8 cellular contexts compared by ENCODE assay signal in the genomic region with DNA sequence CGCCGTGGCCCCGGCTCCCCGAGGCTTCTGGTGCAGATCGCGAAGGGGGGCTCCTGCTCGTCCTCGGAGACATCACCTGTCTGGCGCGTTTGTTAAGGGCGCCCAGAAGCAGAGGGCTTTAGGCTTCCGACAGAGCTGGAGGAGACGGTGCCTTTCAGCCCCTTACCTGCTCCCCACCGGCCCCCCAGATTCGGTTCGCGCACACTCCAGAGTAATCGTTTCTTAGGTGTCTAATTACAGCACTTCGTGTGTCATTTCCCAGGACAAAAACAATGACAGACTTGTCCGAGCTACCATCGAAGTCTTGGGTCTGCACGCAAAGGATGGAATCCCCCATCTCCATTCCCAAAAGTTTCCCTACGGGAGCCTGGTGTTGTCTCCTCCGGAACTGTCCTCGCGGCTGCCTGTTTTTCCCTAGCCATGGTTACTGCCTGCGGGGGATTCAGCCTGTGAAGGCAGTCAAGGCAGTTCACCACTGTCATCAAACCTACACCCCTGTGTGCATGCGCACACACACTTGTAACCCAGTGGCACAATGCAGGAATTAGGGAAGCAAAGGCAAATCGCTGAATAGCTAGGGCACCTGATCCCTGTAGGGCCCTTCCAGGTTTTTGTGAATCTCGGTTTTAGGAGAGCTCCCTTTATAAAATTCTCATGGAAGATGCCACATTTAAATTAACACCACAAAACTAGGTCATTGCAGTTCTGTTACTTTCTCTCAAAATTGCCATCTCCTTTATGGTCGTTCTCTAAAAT. TPM values are rescaled to one million over a fixed set of nuclear protein-coding genes. Genes with fewer than 3 reads are reported as not detected.
A peak's percentile ranks its signal among the peaks of the same experiment; 100 is the strongest.
DNase-seq lines count a peak whose midpoint lies in the region; ATAC-seq and TF ChIP-seq lines count a peak whose summit lies in the region.

No MANE protein-coding gene starts in this region.

- H4K20me1 ChIP-seq in mammary epithelial cell (ENCODE audit: insufficient read depth, low read length) = peaks cover 3% of the 10 kb centered on the region

- BruUV-seq in mammary epithelial cell (replicated peaks; lab: Mats Ljungman, UMichigan) = TSS peak; percentile 13

- H3K27me3 ChIP-seq in mammary epithelial cell (ENCODE audit: insufficient read depth, low read length) = no peaks in the 10 kb centered on the region
- no peaks in the 10 kb centered on the region for H3K27me3 ChIP-seq in iPS-20b (ENCODE audit: insufficient read depth, low read length)

- H3K9me3 ChIP-seq in mammary epithelial cell (replicated peaks; ENCODE audit: insufficient read depth, low read length) (no peaks in the 10 kb centered on the region), iPS-20b (ENCODE audit: insufficient read depth, low read depth, low read length) (no peaks in the 10 kb centered on the region)

- in situ Hi-C loops in mammary epithelial cell (cut with MboI; ENCODE audit: low sequenced_read_pairs in 2 of 2) = no loop called here

- DNase-seq in NCI-H82 (lab: John Stamatoyannopoulos, UW) (peak; percentile 71), NCI-H82 treated with DMSO at 0.1 percent for 48 hours (lab: John Stamatoyannopoulos, UW; ENCODE audit: unreplicated experiment) (no peak), NCI-H524 (lab: John Stamatoyannopoulos, UW) (peak; percentile 51 to 73), mammary epithelial cell (peak; percentile 61), renal cortical epithelial cell (ENCODE audit: low read depth) (peak; percentile 48)

- peak overlapping the region; percentile 51 to 100 (median 94) for H3K4me3 ChIP-seq in mammary epithelial cell (replicated peaks in 1 of 3; ENCODE audit: insufficient read depth in 1 of 3, low read depth in 2 of 3, low read length in 3 of 3)
- H3K4me3 ChIP-seq in iPS-20b (ENCODE audit: low read length) = peak overlapping the region; percentile 92

- H3K9ac ChIP-seq in mammary epithelial cell (ENCODE audit: insufficient read depth, low read length) (peak overlapping the region; percentile 84), iPS-20b (ENCODE audit: low read depth, low read length) (peak overlapping the region; percentile 88; the same call in 1 of the 2 replicates)

- peaks cover 4% of the 10 kb centered on the region for H3K4me1 ChIP-seq in mammary epithelial cell (ENCODE audit: insufficient read depth, low read length)
- no peaks in the 10 kb centered on the region; the same call in 1 of the 2 replicates for H3K4me1 ChIP-seq in iPS-20b (ENCODE audit: insufficient read depth, low read length)

- CTCF ChIA-PET in mammary epithelial cell (lab: Charles Lee; ENCODE audit: low non-redundant PET) = interaction anchor here (0.6 kb wide), 1 partner anchor 541 kb away, joined by 4 read pairs; no protein-coding TSS in a partner anchor

- intact Hi-C loops in mammary epithelial cell (cut with micrococcal nuclease) = loop anchor here (1.0 to 5.0 kb wide), 5 partner anchors 25 to 187 kb away; no protein-coding TSS in a partner anchor

- no peak for TF ChIP-seq CTCF in mammary epithelial cell (conservative IDR thresholded peaks at IDR 0.05 in 1 of 2, IDR thresholded peaks at IDR 0.05 in 1 of 2; ENCODE audit: extremely low read depth in 1 of 2, insufficient read depth in 1 of 2, low read depth in 1 of 2, low read length in 2 of 2)

- H3K27ac ChIP-seq in mammary epithelial cell (ENCODE audit: insufficient read depth, low read depth, low read length) (peak overlapping the region; percentile 75), iPS-20b (ENCODE audit: low read length) (no peak overlapping the region)

- peak overlapping the region; percentile 94 for H3K4me2 ChIP-seq in mammary epithelial cell (ENCODE audit: insufficient read depth, low read depth, low read length)

- 6% methylated on average over 21 of the region's 31 CpGs for WGBS in mammary epithelial cell (ENCODE audit: low coverage, missing lambda C conversion rate)

- no peak for ATAC-seq in HG03045 (IDR thresholded peaks at IDR 0.05; ENCODE audit: unreplicated experiment)
- no peak for ATAC-seq in GM19328 (IDR thresholded peaks at IDR 0.05; ENCODE audit: unreplicated experiment)

- H3K79me2 ChIP-seq in mammary epithelial cell (ENCODE audit: insufficient read depth, low read length) = peaks cover 36% of the 10 kb centered on the region

- dilution Hi-C loops in mammary epithelial cell (cut with HindIII; ENCODE audit: low sequenced_read_pairs) = no loop called here

- peak overlapping the region; percentile 92 for H2AFZ ChIP-seq in mammary epithelial cell (ENCODE audit: low read depth, low read length)

- H3K36me3 ChIP-seq in mammary epithelial cell (ENCODE audit: insufficient read depth, low read length) = no peaks in the 10 kb centered on the region
- H3K36me3 ChIP-seq in iPS-20b (ENCODE audit: insufficient read depth, low read depth, low read length) = no peaks in the 10 kb centered on the region

RNA-seq across cellular contexts. Expression of gene CDC42BPA, which starts 0.7 kb away (rescaled TPM):
- 10 to 100 TPM; 50.8 to 56.1 TPM for total RNA-seq in mammary epithelial cell
- polyA plus RNA-seq in mammary epithelial cell = 9.6 TPM
- polyA minus RNA-seq in mammary epithelial cell = 35.7 TPM
- 37.2 and 63.5 TPM in 2 replicates for total RNA-seq in renal cortical epithelial cell
